In genomic region chr6:30741789-30742315, GRCh38 we compare ENCODE assay signal across 1 cellular context.
A peak's percentile ranks its signal among the peaks of the same experiment; 100 is the strongest.
TF ChIP-seq lines count a peak whose summit lies in the region.

No MANE protein-coding gene starts in this region.

TF ChIP-seq in GM12878, 131 proteins besides CTCF, POLR2A, EP300 and RAD21:
- TF ChIP-seq TARDBP (IDR thresholded peaks at IDR 0.05; ENCODE audit: borderline replicate concordance) (no peak), PML (IDR thresholded peaks at IDR 0.05; ENCODE audit: low read length) (no peak), SREBF2 (IDR thresholded peaks at IDR 0.05; ENCODE audit: low read length) (no peak), POLR2AphosphoS5 (IDR thresholded peaks at IDR 0.05; ENCODE audit: low read length) (peak; percentile 73; the same call in 1 of the 2 replicates), RELB (IDR thresholded peaks at IDR 0.05; ENCODE audit: low read depth) (no peak), MYC (IDR thresholded peaks at IDR 0.05; ENCODE audit: insufficient read depth, insufficient read length, insufficient replicate concordance, low read length, severe bottlenecking) (no peak), IRF4 (IDR thresholded peaks at IDR 0.05; ENCODE audit: low read depth, low read length) (no peak), ZBED1 (IDR thresholded peaks at IDR 0.05; ENCODE audit: borderline replicate concordance) (no peak), NKRF (conservative IDR thresholded peaks at IDR 0.05) (no peak), MXI1 (IDR thresholded peaks at IDR 0.05; ENCODE audit: low read depth, low read length) (no peak), SKIL (IDR thresholded peaks at IDR 0.05; ENCODE audit: low read depth, poor library complexity, severe bottlenecking) (no peak), TAF1 (IDR thresholded peaks at IDR 0.05; ENCODE audit: borderline replicate concordance, low read depth, low read length) (no peak), USF2 (IDR thresholded peaks at IDR 0.05; ENCODE audit: borderline replicate concordance, low read depth, low read length) (no peak), SMC3 (IDR thresholded peaks at IDR 0.05; ENCODE audit: borderline replicate concordance, low read length) (no peak), HDGF (IDR thresholded peaks at IDR 0.05) (peak; percentile 79; the same call in 1 of the 2 replicates), SUPT20H (IDR thresholded peaks at IDR 0.05; ENCODE audit: borderline replicate concordance, control insufficient read depth, low read depth, low read length) (no peak), ZNF24 (IDR thresholded peaks at IDR 0.05) (no peak), MLLT1 (IDR thresholded peaks at IDR 0.05) (peak; percentile 71), MTA2 (IDR thresholded peaks at IDR 0.05; ENCODE audit: low read depth) (peak; percentile 10; the same call in 1 of the 2 replicates), USF1 (IDR thresholded peaks at IDR 0.05; ENCODE audit: borderline replicate concordance, extremely low read length, insufficient read depth, low read depth, low read length) (no peak), NR2C1 (IDR thresholded peaks at IDR 0.05) (no peak), ZZZ3 (IDR thresholded peaks at IDR 0.05; ENCODE audit: control insufficient read depth, insufficient read length, low read depth) (no peak), ZBTB11 (CRISPR knock-in tag; IDR thresholded peaks at IDR 0.05) (no peak), IKZF2 (IDR thresholded peaks at IDR 0.05) (peak in 1 of 2 experiments; percentile 35; a peak in 1 of 4 replicates), FOS (IDR thresholded peaks at IDR 0.05; ENCODE audit: borderline replicate concordance, extremely low read depth, insufficient read length) (no peak), RELA (IDR thresholded peaks at IDR 0.05; ENCODE audit: borderline replicate concordance, partially characterized antibody) (no peak)
